ENCODE assay signal across 1 cellular context in genomic region chr1:100943533-100943932, GRCh38.
TF ChIP-seq lines count a peak whose summit lies in the region.

No MANE protein-coding gene starts in this region.

TF ChIP-seq in IMR-90, 13 proteins besides CTCF, POLR2A, EP300 and RAD21 (continued from another document):
- TF ChIP-seq CEBPB (IDR thresholded peaks at IDR 0.05; ENCODE audit: low read depth, low read length) (peak; percentile 46), RCOR1 (IDR thresholded peaks at IDR 0.05; ENCODE audit: insufficient replicate concordance, low read length) (no peak)
